8 cellular contexts compared by ENCODE assay signal in genomic region chr5:37248970-37249819, GRCh38. TPM values are rescaled to one million over a fixed set of nuclear protein-coding genes. Genes with fewer than 3 reads are reported as not detected.
DNase-seq lines count a peak whose midpoint lies in the region; ATAC-seq and TF ChIP-seq lines count a peak whose summit lies in the region.

CPLANE1 (minus strand) TSS chr5:37249376; CDS start chr5:37247698, 1,678 bp downstream.

- peak; percentile 13 for TF ChIP-seq CTCF in DOHH2 (IDR thresholded peaks at IDR 0.05; ENCODE audit: low read depth, low read length, poor library complexity, severe bottlenecking)

- H3K27ac ChIP-seq in DOHH2 (ENCODE audit: low read depth, low read length), result no peak within 1 kb of the TSS
- H3K27ac ChIP-seq in neuronal stem cell (replicated peaks; ENCODE audit: low read length), result peak within 1 kb of the TSS; percentile 91

- H3K4me3 ChIP-seq in DOHH2 (ENCODE audit: low read length) (peak within 1 kb of the TSS; percentile 73), neuronal stem cell (ENCODE audit: low read length in 2 of 2) (peak within 1 kb of the TSS; percentile 65 to 94)
- H3K4me3 ChIP-seq in Jurkat, Clone E6-1 (ENCODE audit: low read length), result peak within 1 kb of the TSS; percentile 76

- H2AK5ac ChIP-seq in neuronal stem cell (ENCODE audit: low read depth, low read length), result peak within 1 kb of the TSS; percentile 1

- peak within 1 kb of the TSS; percentile 69 for H3K4me2 ChIP-seq in DOHH2 (ENCODE audit: low read length)
- peak within 1 kb of the TSS; percentile 86 for H3K4me2 ChIP-seq in neuronal stem cell (ENCODE audit: insufficient read depth, low read length, poor library complexity, severe bottlenecking)

- peak within 1 kb of the TSS; percentile 96 for H3K23ac ChIP-seq in neuronal stem cell (ENCODE audit: low read depth, low read length, poor library complexity)

- peak within 1 kb of the TSS; percentile 71 for H3K14ac ChIP-seq in neuronal stem cell (ENCODE audit: low read length)

- peak; percentile 53 for DNase-seq in Jurkat, Clone E6-1 (ENCODE audit: low read depth, low spot score)
- DNase-seq in activated naive CD4-positive, alpha-beta T cell (lab: John Stamatoyannopoulos, UW), result peak; percentile 9 to 45 (median 23)
- peak; percentile 55 for DNase-seq in foreskin melanocyte
- DNase-seq in neuronal stem cell (ENCODE audit: low spot score), result peak; percentile 85
- peak; percentile 75 for DNase-seq in superior temporal gyrus (ENCODE audit: extremely low spot score)

- no peak within 1 kb of the TSS for H3K4ac ChIP-seq in neuronal stem cell (ENCODE audit: low read length)

- H4K8ac ChIP-seq in neuronal stem cell (ENCODE audit: low read depth, low read length), result no peak within 1 kb of the TSS

- H2AFZ ChIP-seq in neuronal stem cell (ENCODE audit: low read length), result peak within 1 kb of the TSS; percentile 91

- peak within 1 kb of the TSS; percentile 94 for H2BK5ac ChIP-seq in neuronal stem cell (ENCODE audit: low read length)

- no peak within 1 kb of the TSS for H4K91ac ChIP-seq in neuronal stem cell (ENCODE audit: low read depth, low read length, poor library complexity)

- H3K4me1 ChIP-seq in DOHH2 (ENCODE audit: control insufficient read depth, low read length) (peaks cover 5% of the 10 kb centered on the region), neuronal stem cell (ENCODE audit: control insufficient read depth in 2 of 2, insufficient read depth in 1 of 2, low read depth in 1 of 2, low read length in 2 of 2) (peaks cover 2 to 4% of the 10 kb centered on the region in 2 donors)

- H3F3A ChIP-seq in DOHH2 (ENCODE audit: control insufficient read depth, insufficient read depth), result no peaks in the 10 kb centered on the region

- peak within 1 kb of the TSS; percentile 93 for H3K9ac ChIP-seq in neuronal stem cell (ENCODE audit: low read depth, low read length, poor library complexity)

- peak; percentile 88 for ATAC-seq in GM21717 (IDR thresholded peaks at IDR 0.05; ENCODE audit: unreplicated experiment)

- H3K79me2 ChIP-seq in DOHH2 (ENCODE audit: control insufficient read depth, low read length), result no peaks in the 10 kb centered on the region

- WGBS in neuronal stem cell (ENCODE audit: extremely low coverage in 2 of 2, insufficient read length in 2 of 2, insufficient replicate concordance in 1 of 2), 2 donors, result no CpG with 5 or more reads among the region's 88 CpGs

- peak; percentile 78 for TF ChIP-seq POLR2A in Raji (IDR thresholded peaks at IDR 0.05; ENCODE audit: insufficient read depth, low read depth, low read length)

- H3K36me3 ChIP-seq in DOHH2 (ENCODE audit: control insufficient read depth, low read length) (no peaks in the 10 kb centered on the region), neuronal stem cell (replicated peaks in 1 of 2; ENCODE audit: control insufficient read depth in 2 of 2, insufficient read depth in 2 of 2, low read length in 2 of 2) (peaks cover 0 to 13% of the 10 kb centered on the region in 2 donors)

- no peaks in the 10 kb centered on the region for H3K9me2 ChIP-seq in DOHH2 (replicated peaks; ENCODE audit: control insufficient read depth, low read length)

- H3K27me3 ChIP-seq in DOHH2 (ENCODE audit: control insufficient read depth, low read length), result peaks cover 14% of the 10 kb centered on the region
- H3K27me3 ChIP-seq in neuronal stem cell (ENCODE audit: control insufficient read depth in 3 of 3, insufficient read depth in 3 of 3, low read depth in 1 of 3, low read length in 3 of 3), result no peaks in the 10 kb centered on the region

- H4K20me1 ChIP-seq in DOHH2 (ENCODE audit: control insufficient read depth, insufficient read depth, low read depth, low read length), result no peaks in the 10 kb centered on the region

- peak within 1 kb of the TSS; percentile 97 for H3K18ac ChIP-seq in neuronal stem cell (ENCODE audit: low read length)

- peaks cover 2% of the 10 kb centered on the region for H3K79me1 ChIP-seq in neuronal stem cell (ENCODE audit: low read depth, low read length)

- peak within 1 kb of the TSS; percentile 14 for H2BK120ac ChIP-seq in neuronal stem cell (ENCODE audit: low read depth, low read length)

- H2BK15ac ChIP-seq in neuronal stem cell (ENCODE audit: low read length), result peak within 1 kb of the TSS; percentile 25

- peak within 1 kb of the TSS; percentile 22 for H2BK12ac ChIP-seq in neuronal stem cell (ENCODE audit: low read length)

- H3K9me3 ChIP-seq in DOHH2 (ENCODE audit: control insufficient read depth, insufficient read depth, low read length) (no peaks in the 10 kb centered on the region), neuronal stem cell (replicated peaks in 1 of 2; ENCODE audit: control insufficient read depth in 2 of 2, insufficient read depth in 1 of 2, low read depth in 1 of 2, low read length in 2 of 2) (peaks cover 0 to 1% of the 10 kb centered on the region in 2 donors)

RNA-seq across cellular contexts. Expression of gene CPLANE1, which starts in this region (rescaled TPM):
- polyA plus RNA-seq in Jurkat, Clone E6-1 (2012; ENCODE audit: insufficient read depth, insufficient read length), result 10.8 TPM
- polyA plus RNA-seq in neuronal stem cell (2013, experiment 1 of 2), result 9.6 TPM
- polyA plus RNA-seq in neuronal stem cell (2013, experiment 2 of 2), result 9.1 TPM

Comparison
In these comparisons a context has a peak if more than half of its experiments do, and no peak if none do; other contexts are left out.
1. DNase-seq: peak in every context shown above with its lines; median percentile 85 in neuronal stem cell; 75 in superior temporal gyrus; 55 in foreskin melanocyte; 53 in Jurkat, Clone E6-1; 23 in activated naive CD4-positive, alpha-beta T cell.